9 cellular contexts compared by ENCODE assay signal in genomic region chr18:26225022-26225693, GRCh38. TPM values are rescaled to one million over a fixed set of nuclear protein-coding genes. Genes with fewer than 3 reads are reported as not detected.
DNase-seq lines count a peak whose midpoint lies in the region; ATAC-seq, FAIRE-seq and TF ChIP-seq lines count a peak whose summit lies in the region.
"Had no signal": no experiment of that assay in that cellular context is flagged by ENCODE, and none has a peak within 500 bp of the region (broad histone marks: within the 10 kb centered on the region; RNA-seq: fewer than 3 reads in every experiment).

No MANE protein-coding gene starts in this region.

- peaks cover 16% of the 10 kb centered on the region; the same call in 2 of the 3 replicates for H3K4me1 ChIP-seq in A549
- H3K4me1 ChIP-seq in DOHH2 (ENCODE audit: control insufficient read depth, low read length): peaks cover 38% of the 10 kb centered on the region
- H3K4me1 ChIP-seq in hepatocyte (ENCODE audit: insufficient read depth): no peaks in the 10 kb centered on the region

- H3K9me2 ChIP-seq in DOHH2 (replicated peaks; ENCODE audit: control insufficient read depth, low read length): no peaks in the 10 kb centered on the region
- H3K9me2 ChIP-seq in hepatocyte (replicated peaks; ENCODE audit: insufficient read depth): no peaks in the 10 kb centered on the region

- H3K9me3 ChIP-seq in A549 (no peaks in the 10 kb centered on the region), DOHH2 (ENCODE audit: control insufficient read depth, insufficient read depth, low read length) (no peaks in the 10 kb centered on the region), hepatocyte (ENCODE audit: low read depth) (no peaks in the 10 kb centered on the region)

- no peak for TF ChIP-seq CTCF in A549 (IDR thresholded peaks at IDR 0.05)
- TF ChIP-seq CTCF in DOHH2 (IDR thresholded peaks at IDR 0.05; ENCODE audit: low read depth, low read length, poor library complexity, severe bottlenecking): no peak
- no peak for TF ChIP-seq CTCF in hepatocyte (IDR thresholded peaks at IDR 0.05; ENCODE audit: poor library complexity)

- H3K79me2 ChIP-seq in DOHH2 (ENCODE audit: control insufficient read depth, low read length) (peaks cover 37% of the 10 kb centered on the region), hepatocyte (no peaks in the 10 kb centered on the region)

- H3K27me3 ChIP-seq in DOHH2 (ENCODE audit: control insufficient read depth, low read length) (no peaks in the 10 kb centered on the region), hepatocyte (peaks cover 23% of the 10 kb centered on the region)

- no peaks in the 10 kb centered on the region for H3K9me3 Mint-ChIP-seq in T-cell

- DNase-seq in A549 (ENCODE audit: low read depth in 1 of 2, low spot score in 1 of 2) (peak in 1 of 2 experiments; percentile 33), T-cell (no peak), hepatocyte (ENCODE audit: low spot score) (no peak), NCI-H526 treated with DMSO at 0.1 percent for 48 hours (lab: John Stamatoyannopoulos, UW) (no peak), GM03348 (ENCODE audit: low spot score) (no peak)
- DNase-seq: NCI-H526 had no signal

- H3K36me3 ChIP-seq in DOHH2 (ENCODE audit: control insufficient read depth, low read length): peaks cover 6% of the 10 kb centered on the region
- H3K36me3 ChIP-seq in hepatocyte (replicated peaks; ENCODE audit: insufficient read depth, low read depth): no peaks in the 10 kb centered on the region

- no peak for TF ChIP-seq RAD21 in A549 (conservative IDR thresholded peaks at IDR 0.05 in 1 of 2, IDR thresholded peaks at IDR 0.05 in 1 of 2)

- H3K4me3 ChIP-seq in A549 (0 out of 3 replicates have a peak overlapping the region, but pooled peaks have one; percentile 88), DOHH2 (ENCODE audit: low read length) (no peak overlapping the region), hepatocyte (peak overlapping the region; percentile 20)

- 66% methylated on average over 7 of the region's 7 CpGs for WGBS in A549 (ENCODE audit: missing lambda C conversion rate)
- WGBS in hepatocyte (ENCODE audit: low lambda C conversion rate, missing lambda C conversion rate): 78% methylated on average over 7 of the region's 7 CpGs

- H3K27ac ChIP-seq in A549 (no peak overlapping the region), DOHH2 (ENCODE audit: low read depth, low read length) (no peak overlapping the region), hepatocyte (no peak overlapping the region)

- ATAC-seq in A549 (peak in 1 of 2 experiments; percentile 19; a peak in 1 of 6 replicates), T-cell (replicated peaks in 1 of 4) (no peak), HG03378 (IDR thresholded peaks at IDR 0.05; ENCODE audit: unreplicated experiment) (no peak), HG03469 (IDR thresholded peaks at IDR 0.05; ENCODE audit: unreplicated experiment) (no peak)

- CTCF ChIA-PET in A549 (lab: Yijun Ruan, JAX): no interaction called here
- CTCF ChIA-PET in T-cell (lab: Charles Lee): no interaction called here

- H3K36me3 Mint-ChIP-seq in T-cell: no peaks in the 10 kb centered on the region

- TF ChIP-seq EP300 in A549 (IDR thresholded peaks at IDR 0.05): no peak

- H3K4me1 Mint-ChIP-seq in T-cell: peaks cover 31 to 34% (median 32%) of the 10 kb centered on the region in 3 donors

- H3K4me3 Mint-ChIP-seq in T-cell: peak overlapping the region; percentile 82 to 94 (median 92)

- H3K27me3 Mint-ChIP-seq in T-cell: no peaks in the 10 kb centered on the region

- H3K27ac Mint-ChIP-seq in T-cell: no peak overlapping the region

- H2AFZ ChIP-seq in hepatocyte: no peak overlapping the region

- H3K4me2 ChIP-seq in A549 (peak overlapping the region; percentile 91), DOHH2 (ENCODE audit: low read length) (peak overlapping the region; percentile 79), hepatocyte (no peak overlapping the region)

- H4K20me1 ChIP-seq in DOHH2 (ENCODE audit: control insufficient read depth, insufficient read depth, low read depth, low read length): no peaks in the 10 kb centered on the region
- H4K20me1 ChIP-seq in hepatocyte (ENCODE audit: insufficient read depth, poor library complexity, severe bottlenecking): no peaks in the 10 kb centered on the region

- no peaks in the 10 kb centered on the region for H3F3A ChIP-seq in DOHH2 (ENCODE audit: control insufficient read depth, insufficient read depth)

- FAIRE-seq in A549 (lab: Jason Lieb, UNC): no peak

- POLR2A ChIA-PET in A549 (lab: Yijun Ruan, JAX): no interaction called here
- POLR2A ChIA-PET in T-cell (lab: Charles Lee): no interaction called here

- no peak for TF ChIP-seq POLR2A in A549 (IDR thresholded peaks at IDR 0.05; ENCODE audit: low read length)

TF ChIP-seq in A549, 52 proteins besides CTCF, POLR2A, EP300 and RAD21:
- TF ChIP-seq CBX8 (IDR thresholded peaks at IDR 0.05): peak; percentile 77; the same call in 1 of the 2 replicates
- TF ChIP-seq FOSB (CRISPR knock-in tag; IDR thresholded peaks at IDR 0.05): no peak

RNA-seq across cellular contexts. Expression of gene TAF4B, which starts 1.1 kb away (rescaled TPM):
- 5.6 and 6.2 TPM in 2 replicates for polyA plus RNA-seq in A549 (2011; rRNA removed)
- polyA plus RNA-seq in A549 (2012; cell fraction: cytosol; rRNA removed): 2.4 and 3.5 TPM in 2 replicates
- polyA plus RNA-seq in A549 (2012; cell fraction: nucleus; rRNA removed): 2.4 and 2.9 TPM in 2 replicates
- polyA plus RNA-seq in A549 (2017; fragmentation: RNase III; extraction: RNeasy Plus Mini Kit Qiagen cat#74134 plus additional on column Dnase treatment): 2.5 to 3.5 TPM (median 2.9 TPM) in 3 replicates
- 6.3 and 6.5 TPM in 2 replicates for polyA minus RNA-seq in A549 (2011; rRNA and poly(A)+ RNA removed)
- 10 to 100 TPM in 4 of 5 donors, 1 to 10 TPM in 1; 9.9 to 17.1 (median 13.2) TPM for total RNA-seq in T-cell
- total RNA-seq in hepatocyte: 1.4 and 2.0 TPM in 2 replicates
- 0.85 TPM in 1 of 2 replicates, not detected in the other for polyA plus RNA-seq in hepatocyte
